ENCODE assay signal across 2 cellular contexts in the genomic region with DNA sequence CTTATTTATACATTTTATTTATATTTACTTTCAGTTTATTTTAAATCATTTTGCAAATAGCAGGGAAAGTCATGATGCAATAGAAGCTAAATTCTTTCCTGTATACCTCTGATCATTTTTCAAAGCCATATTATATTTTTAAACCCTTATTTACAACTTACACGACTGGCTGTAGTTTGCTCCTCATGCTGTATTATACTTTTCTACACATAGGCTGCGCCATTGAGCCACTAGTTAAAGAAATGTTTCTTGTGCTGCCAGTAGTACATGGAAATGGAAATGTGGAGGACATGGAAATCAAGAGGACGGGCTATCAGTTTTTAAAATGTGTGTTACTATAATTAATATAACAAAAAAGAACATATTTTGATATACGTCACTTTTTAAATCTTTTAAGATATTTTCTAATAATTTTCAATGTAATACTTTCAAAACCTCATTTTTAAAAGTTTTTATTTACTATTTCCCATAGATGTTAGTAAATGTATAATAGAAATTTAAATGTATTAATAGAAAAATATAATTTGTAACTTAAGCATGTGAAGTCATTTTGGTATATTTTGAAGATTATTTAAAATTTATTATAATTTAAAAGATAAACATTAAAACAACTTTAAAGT.
TF ChIP-seq lines count a peak whose summit lies in the region.

No MANE protein-coding gene starts in this region.

TF ChIP-seq in Ishikawa, 13 proteins besides CTCF, POLR2A, EP300 and RAD21 (continued from another document):
- TF ChIP-seq, protein P1, sequence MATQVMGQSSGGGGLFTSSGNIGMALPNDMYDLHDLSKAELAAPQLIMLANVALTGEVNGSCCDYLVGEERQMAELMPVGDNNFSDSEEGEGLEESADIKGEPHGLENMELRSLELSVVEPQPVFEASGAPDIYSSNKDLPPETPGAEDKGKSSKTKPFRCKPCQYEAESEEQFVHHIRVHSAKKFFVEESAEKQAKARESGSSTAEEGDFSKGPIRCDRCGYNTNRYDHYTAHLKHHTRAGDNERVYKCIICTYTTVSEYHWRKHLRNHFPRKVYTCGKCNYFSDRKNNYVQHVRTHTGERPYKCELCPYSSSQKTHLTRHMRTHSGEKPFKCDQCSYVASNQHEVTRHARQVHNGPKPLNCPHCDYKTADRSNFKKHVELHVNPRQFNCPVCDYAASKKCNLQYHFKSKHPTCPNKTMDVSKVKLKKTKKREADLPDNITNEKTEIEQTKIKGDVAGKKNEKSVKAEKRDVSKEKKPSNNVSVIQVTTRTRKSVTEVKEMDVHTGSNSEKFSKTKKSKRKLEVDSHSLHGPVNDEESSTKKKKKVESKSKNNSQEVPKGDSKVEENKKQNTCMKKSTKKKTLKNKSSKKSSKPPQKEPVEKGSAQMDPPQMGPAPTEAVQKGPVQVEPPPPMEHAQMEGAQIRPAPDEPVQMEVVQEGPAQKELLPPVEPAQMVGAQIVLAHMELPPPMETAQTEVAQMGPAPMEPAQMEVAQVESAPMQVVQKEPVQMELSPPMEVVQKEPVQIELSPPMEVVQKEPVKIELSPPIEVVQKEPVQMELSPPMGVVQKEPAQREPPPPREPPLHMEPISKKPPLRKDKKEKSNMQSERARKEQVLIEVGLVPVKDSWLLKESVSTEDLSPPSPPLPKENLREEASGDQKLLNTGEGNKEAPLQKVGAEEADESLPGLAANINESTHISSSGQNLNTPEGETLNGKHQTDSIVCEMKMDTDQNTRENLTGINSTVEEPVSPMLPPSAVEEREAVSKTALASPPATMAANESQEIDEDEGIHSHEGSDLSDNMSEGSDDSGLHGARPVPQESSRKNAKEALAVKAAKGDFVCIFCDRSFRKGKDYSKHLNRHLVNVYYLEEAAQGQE (IDR thresholded peaks at IDR 0.05; ENCODE audit: low read depth) = no peak
- no peak for TF ChIP-seq EGR1 (IDR thresholded peaks at IDR 0.05)

TF ChIP-seq in HepG2, 621 proteins besides CTCF, POLR2A, EP300 and RAD21 (continued from another document):
- TF ChIP-seq HOXA7 (CRISPR knock-in tag; IDR thresholded peaks at IDR 0.05) = no peak
- TF ChIP-seq, protein P2, sequence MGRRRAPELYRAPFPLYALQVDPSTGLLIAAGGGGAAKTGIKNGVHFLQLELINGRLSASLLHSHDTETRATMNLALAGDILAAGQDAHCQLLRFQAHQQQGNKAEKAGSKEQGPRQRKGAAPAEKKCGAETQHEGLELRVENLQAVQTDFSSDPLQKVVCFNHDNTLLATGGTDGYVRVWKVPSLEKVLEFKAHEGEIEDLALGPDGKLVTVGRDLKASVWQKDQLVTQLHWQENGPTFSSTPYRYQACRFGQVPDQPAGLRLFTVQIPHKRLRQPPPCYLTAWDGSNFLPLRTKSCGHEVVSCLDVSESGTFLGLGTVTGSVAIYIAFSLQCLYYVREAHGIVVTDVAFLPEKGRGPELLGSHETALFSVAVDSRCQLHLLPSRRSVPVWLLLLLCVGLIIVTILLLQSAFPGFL (CRISPR knock-in tag; IDR thresholded peaks at IDR 0.05) = no peak
- TF ChIP-seq ZNF260 (CRISPR knock-in tag; IDR thresholded peaks at IDR 0.05; ENCODE audit: borderline replicate concordance, low read depth) = no peak
- TF ChIP-seq, protein P3, sequence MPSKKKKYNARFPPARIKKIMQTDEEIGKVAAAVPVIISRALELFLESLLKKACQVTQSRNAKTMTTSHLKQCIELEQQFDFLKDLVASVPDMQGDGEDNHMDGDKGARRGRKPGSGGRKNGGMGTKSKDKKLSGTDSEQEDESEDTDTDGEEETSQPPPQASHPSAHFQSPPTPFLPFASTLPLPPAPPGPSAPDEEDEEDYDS (CRISPR knock-in tag; IDR thresholded peaks at IDR 0.05) = 0 out of 2 replicates have a peak, but pooled peaks have one; percentile 38
- TF ChIP-seq, protein P4, sequence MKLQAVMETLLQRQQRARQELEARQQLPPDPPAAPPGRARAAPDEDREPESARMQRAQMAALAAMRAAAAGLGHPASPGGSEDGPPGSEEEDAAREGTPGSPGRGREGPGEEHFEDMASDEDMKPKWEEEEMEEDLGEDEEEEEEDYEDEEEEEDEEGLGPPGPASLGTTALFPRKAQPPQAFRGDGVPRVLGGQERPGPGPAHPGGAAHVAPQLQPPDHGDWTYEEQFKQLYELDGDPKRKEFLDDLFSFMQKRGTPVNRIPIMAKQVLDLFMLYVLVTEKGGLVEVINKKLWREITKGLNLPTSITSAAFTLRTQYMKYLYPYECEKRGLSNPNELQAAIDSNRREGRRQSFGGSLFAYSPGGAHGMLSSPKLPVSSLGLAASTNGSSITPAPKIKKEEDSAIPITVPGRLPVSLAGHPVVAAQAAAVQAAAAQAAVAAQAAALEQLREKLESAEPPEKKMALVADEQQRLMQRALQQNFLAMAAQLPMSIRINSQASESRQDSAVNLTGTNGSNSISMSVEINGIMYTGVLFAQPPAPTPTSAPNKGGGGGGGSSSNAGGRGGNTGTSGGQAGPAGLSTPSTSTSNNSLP (IDR thresholded peaks at IDR 0.05; ENCODE audit: low read depth, low read length) = peak; percentile 31; the same call in 1 of the 2 replicates
- no peak for TF ChIP-seq GABPA (IDR thresholded peaks at IDR 0.05; ENCODE audit: low read depth, low read length)
- no peak for TF ChIP-seq GABPA (CRISPR knock-in tag; IDR thresholded peaks at IDR 0.05; ENCODE audit: low read depth)
- no peak for TF ChIP-seq PHF21A (CRISPR knock-in tag; IDR thresholded peaks at IDR 0.05)
- peak; percentile 69 for TF ChIP-seq FOXA3 (CRISPR knock-in tag; IDR thresholded peaks at IDR 0.05)
- TF ChIP-seq EHMT2 (IDR thresholded peaks at IDR 0.05; ENCODE audit: borderline replicate concordance, low read depth, low read length) = peak; percentile 81; the same call in 1 of the 2 replicates
- no peak for TF ChIP-seq KDM1A (CRISPR knock-in tag; IDR thresholded peaks at IDR 0.05)
- TF ChIP-seq MIER2 (CRISPR knock-in tag; IDR thresholded peaks at IDR 0.05) = no peak
- no peak for TF ChIP-seq ZNF282 (IDR thresholded peaks at IDR 0.05; ENCODE audit: partially characterized antibody)
